9 cellular contexts compared by ENCODE assay signal in the genomic region with DNA sequence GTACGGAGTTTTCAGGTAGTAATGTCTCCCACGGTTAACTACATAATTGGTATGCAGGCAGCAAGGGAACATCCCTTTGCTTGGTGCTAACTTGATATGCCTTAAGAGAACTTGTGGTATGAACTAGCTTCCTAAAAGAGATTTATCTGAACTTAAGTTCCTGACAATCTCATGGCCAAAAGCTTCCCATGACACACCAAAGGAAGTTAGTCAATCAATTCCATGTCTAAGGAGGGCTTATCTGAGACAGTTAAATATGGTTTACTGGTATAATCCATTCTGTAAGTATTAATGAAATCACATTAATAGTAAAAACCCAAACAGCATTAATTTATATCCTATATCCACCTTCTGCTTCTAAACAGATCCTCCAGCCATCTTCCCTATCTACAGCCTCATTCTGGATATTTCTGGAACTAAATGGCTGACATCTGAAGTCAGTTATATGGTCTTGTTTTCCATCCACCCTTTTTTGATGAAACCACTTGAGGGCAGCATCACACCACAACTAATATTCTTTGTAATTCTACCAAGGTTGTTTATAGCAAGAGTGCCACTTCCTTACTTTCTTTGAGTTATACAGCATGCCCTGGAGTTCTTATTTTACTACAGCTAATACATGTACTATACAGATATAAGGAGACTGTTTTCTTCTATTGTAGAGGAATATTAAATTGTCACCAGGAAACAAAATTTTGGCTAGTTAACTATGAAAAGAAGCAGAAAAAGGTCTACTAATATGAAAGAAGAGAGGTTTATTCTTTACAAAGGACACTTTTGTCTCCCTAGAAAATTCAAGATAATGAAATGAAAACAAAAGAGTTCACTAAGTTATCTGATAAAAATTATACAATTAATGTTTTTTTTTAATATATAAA. TPM values are rescaled to one million over a fixed set of nuclear protein-coding genes. Genes with fewer than 3 reads are reported as not detected.
A peak's percentile ranks its signal among the peaks of the same experiment; 100 is the strongest.
DNase-seq lines count a peak whose midpoint lies in the region; ATAC-seq, FAIRE-seq and TF ChIP-seq lines count a peak whose summit lies in the region.
"Had no signal": no experiment of that assay in that cellular context is flagged by ENCODE, and none has a peak within 500 bp of the region (broad histone marks: within the 10 kb centered on the region; RNA-seq: fewer than 3 reads in every experiment).

No MANE protein-coding gene starts in this region.

- CTCF ChIA-PET in mammary epithelial cell (lab: Charles Lee; ENCODE audit: low non-redundant PET): interaction anchor here (1.0 kb wide), 1 partner anchor 315 kb away, joined by 6 read pairs; no protein-coding TSS in a partner anchor

- no peaks in the 10 kb centered on the region for H3K9me1 ChIP-seq in keratinocyte (ENCODE audit: control insufficient read depth, extremely low read depth, insufficient read depth, low read length)

- intact Hi-C loops in mammary epithelial cell (cut with micrococcal nuclease): loop anchor here (1.0 to 5.0 kb wide), 7 partner anchors 69 to 600 kb away; no protein-coding TSS in a partner anchor

- H3K79me2 ChIP-seq in mammary epithelial cell (ENCODE audit: insufficient read depth, low read length) (no peaks in the 10 kb centered on the region), keratinocyte (ENCODE audit: control insufficient read depth, insufficient read depth, low read length) (no peaks in the 10 kb centered on the region)

- no TSS peak for BruUV-seq in mammary epithelial cell (replicated peaks; lab: Mats Ljungman, UMichigan)

- H3K27ac ChIP-seq in SK-N-MC: no peak overlapping the region
- H3K27ac ChIP-seq in mammary epithelial cell (ENCODE audit: insufficient read depth, low read depth, low read length): peak overlapping the region; percentile 8
- peak overlapping the region; percentile 28 for H3K27ac ChIP-seq in keratinocyte (ENCODE audit: control insufficient read depth, insufficient read depth, low read length)

- H4K20me1 ChIP-seq in mammary epithelial cell (ENCODE audit: insufficient read depth, low read length): no peaks in the 10 kb centered on the region
- H4K20me1 ChIP-seq in keratinocyte (ENCODE audit: control insufficient read depth, extremely low read depth, insufficient read depth, low read length): no peaks in the 10 kb centered on the region

- peak overlapping the region; percentile 43 for H2AFZ ChIP-seq in mammary epithelial cell (ENCODE audit: low read depth, low read length)
- no peak overlapping the region for H2AFZ ChIP-seq in keratinocyte (ENCODE audit: control insufficient read depth, low read length)

- FAIRE-seq in keratinocyte (lab: Jason Lieb, UNC): peak; percentile 75

- in situ Hi-C loops in mammary epithelial cell (cut with MboI; ENCODE audit: low sequenced_read_pairs in 2 of 2): loop anchor here (5.0 to 25.0 kb wide), 4 partner anchors 152 to 602 kb away; no protein-coding TSS in a partner anchor

- dilution Hi-C loops in mammary epithelial cell (cut with HindIII; ENCODE audit: low sequenced_read_pairs) (no loop called here), keratinocyte (cut with MboI; ENCODE audit: extremely low pct_ligation_motif_present, low sequenced_read_pairs) (no loop called here)

- 97% methylated on average over 2 of the region's 2 CpGs for WGBS in mammary epithelial cell (ENCODE audit: low coverage, missing lambda C conversion rate)

- H3K27me3 ChIP-seq in mammary epithelial cell (ENCODE audit: insufficient read depth, low read length): no peaks in the 10 kb centered on the region
- no peaks in the 10 kb centered on the region for H3K27me3 ChIP-seq in keratinocyte (ENCODE audit: control insufficient read depth, extremely low read depth, insufficient read depth, low read length)

- H3K36me3 ChIP-seq in SK-N-MC (ENCODE audit: insufficient read depth, low read length): no peaks in the 10 kb centered on the region
- H3K36me3 ChIP-seq in mammary epithelial cell (ENCODE audit: insufficient read depth, low read length): no peaks in the 10 kb centered on the region
- H3K36me3 ChIP-seq in keratinocyte (ENCODE audit: control insufficient read depth in 2 of 2, extremely low read depth in 1 of 2, insufficient read depth in 2 of 2, low read length in 2 of 2): no peaks in the 10 kb centered on the region

- H3K4me3 ChIP-seq in SK-N-MC: no peak overlapping the region
- H3K4me3 ChIP-seq in mammary epithelial cell (replicated peaks in 1 of 3; ENCODE audit: insufficient read depth in 1 of 3, low read depth in 2 of 3, low read length in 3 of 3): no peak overlapping the region
- H3K4me3 ChIP-seq in keratinocyte (ENCODE audit: control insufficient read depth in 2 of 3, extremely low read depth in 1 of 3, insufficient read depth in 2 of 3, low read depth in 1 of 3, low read length in 3 of 3): no peak overlapping the region

- peak; percentile 73 for DNase-seq in DMS153 (lab: John Stamatoyannopoulos, UW)
- DNase-seq in NCI-H1092 (lab: John Stamatoyannopoulos, UW): peak; percentile 49
- DNase-seq in SK-N-MC (ENCODE audit: low read depth, low spot score): peak; percentile 83
- DNase-seq in mammary epithelial cell: peak; percentile 69
- DNase-seq in keratinocyte (ENCODE audit: low read depth, low spot score): peak; percentile 23
- DNase-seq in stimulated activated CD4-positive, alpha-beta T cell treated with anti-CD3 and anti-CD28 coated beads, Interleukin-4, amount 100 ng/mL, for 24 hours: peak; percentile 69
- DNase-seq: activated naive CD8-positive, alpha-beta T cell treated with anti-CD3 and anti-CD28 coated beads, Interleukin-2, amount 10 ng/mL, durations not matched to agents 7 days and 5 days had no signal

- H3K9me3 ChIP-seq in SK-N-MC (ENCODE audit: low read depth, low read length): no peaks in the 10 kb centered on the region
- H3K9me3 ChIP-seq in mammary epithelial cell (replicated peaks; ENCODE audit: insufficient read depth, low read length): no peaks in the 10 kb centered on the region
- H3K9me3 ChIP-seq in keratinocyte (ENCODE audit: control insufficient read depth, low read depth, low read length): no peaks in the 10 kb centered on the region

- TF ChIP-seq CTCF in mammary epithelial cell (conservative IDR thresholded peaks at IDR 0.05 in 1 of 2, IDR thresholded peaks at IDR 0.05 in 1 of 2; ENCODE audit: extremely low read depth in 1 of 2, insufficient read depth in 1 of 2, low read depth in 1 of 2, low read length in 2 of 2) (peak; percentile 59 to 61), keratinocyte (optimal IDR thresholded peaks at IDR 0.05 in 1 of 3, IDR thresholded peaks at IDR 0.05 in 1 of 3, conservative IDR thresholded peaks at IDR 0.05 in 1 of 3; ENCODE audit: extremely low read depth in 1 of 3, insufficient read depth in 2 of 3, low read length in 3 of 3) (peak in 2 of 3 experiments; percentile 36 to 57)

- no peak overlapping the region for H3K4me2 ChIP-seq in mammary epithelial cell (ENCODE audit: insufficient read depth, low read depth, low read length)
- no peak overlapping the region for H3K4me2 ChIP-seq in keratinocyte (ENCODE audit: control insufficient read depth, extremely low read depth, insufficient read depth, low read depth, low read length)

- ATAC-seq in GM21576 (IDR thresholded peaks at IDR 0.05; ENCODE audit: unreplicated experiment) (peak; percentile 73), HG02610 (IDR thresholded peaks at IDR 0.05; ENCODE audit: unreplicated experiment) (no peak)

- H3K9ac ChIP-seq in SK-N-MC (ENCODE audit: insufficient read length) (no peak overlapping the region), mammary epithelial cell (ENCODE audit: insufficient read depth, low read length) (no peak overlapping the region), keratinocyte (ENCODE audit: control insufficient read depth, extremely low read depth, insufficient read depth, low read length) (no peak overlapping the region)

- H3K4me1 ChIP-seq in mammary epithelial cell (ENCODE audit: insufficient read depth, low read length) (no peaks in the 10 kb centered on the region), keratinocyte (ENCODE audit: control insufficient read depth, extremely low read depth, insufficient read depth, low read length) (no peaks in the 10 kb centered on the region)

RNA-seq across cellular contexts. Expression of a gene that starts 34.7 kb away (rescaled TPM):
- total RNA-seq in mammary epithelial cell: under 1 TPM; under 0.01 to 0.07 TPM
- 0.01 TPM for polyA plus RNA-seq in mammary epithelial cell
- not detected for polyA minus RNA-seq in mammary epithelial cell
- 0.01 to 0.03 TPM in 2 of 3 replicates, not detected in the other for polyA plus RNA-seq in keratinocyte
- 0.59 TPM for polyA plus RNA-seq in keratinocyte (2011; ENCODE audit: low read depth)
- polyA plus RNA-seq in keratinocyte (2011; cell fraction: cytosol; rRNA removed): not detected in 2 replicates
- polyA plus RNA-seq in keratinocyte (2011; cell fraction: nucleus; rRNA removed): 0.04 TPM in 1 of 2 replicates, not detected in the other
- 0.39 TPM in 1 of 2 replicates, not detected in the other for polyA plus RNA-seq in keratinocyte (2012; ENCODE audit: low replicate concordance)
- polyA minus RNA-seq in keratinocyte: 0.10 TPM in 1 of 3 replicates, not detected in the others
- not detected for polyA minus RNA-seq in keratinocyte (2011; cell fraction: cytosol; rRNA and poly(A)+ RNA removed)
- polyA minus RNA-seq in keratinocyte (2011; cell fraction: nucleus; rRNA and poly(A)+ RNA removed): 0.08 TPM in 1 of 2 replicates, not detected in the other
- total RNA-seq: activated naive CD8-positive, alpha-beta T cell treated with anti-CD3 and anti-CD28 coated beads, Interleukin-2, amount 10 ng/mL, durations not matched to agents 7 days and 5 days had no signal

Comparison
In these comparisons a context has a peak if more than half of its experiments do, and no peak if none do; other contexts are left out.
1. DNase-seq: peak in every context shown above with its lines; median percentile 83 in SK-N-MC; 73 in DMS153; 69 in mammary epithelial cell; 69 in stimulated activated CD4-positive, alpha-beta T cell treated with anti-CD3 and anti-CD28 coated beads, Interleukin-4, amount 100 ng/mL, for 24 hours; 49 in NCI-H1092; 23 in keratinocyte.